ENCODE assay signal across 10 cellular contexts in the genomic region with DNA sequence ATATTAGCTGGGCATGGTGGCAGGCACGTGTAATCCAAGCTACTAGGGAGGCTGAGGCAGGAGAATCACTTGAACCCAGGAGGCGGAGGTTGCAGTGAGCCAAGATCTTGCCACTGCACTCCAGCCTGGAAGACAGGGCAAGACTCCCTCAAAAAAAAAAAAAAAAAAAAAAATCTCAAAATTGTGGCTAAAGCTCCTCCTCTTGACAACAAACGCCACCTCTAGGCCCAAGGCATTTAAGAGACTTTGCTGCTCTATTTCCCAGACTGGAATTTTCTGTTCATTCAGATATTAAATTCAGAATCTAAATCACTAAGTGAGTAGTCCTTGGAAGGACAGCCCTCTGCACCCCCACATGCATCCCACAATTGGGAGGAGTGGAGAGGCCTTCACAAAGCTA. TPM values are rescaled to one million over a fixed set of nuclear protein-coding genes. Genes with fewer than 3 reads are reported as not detected.
DNase-seq lines count a peak whose midpoint lies in the region; ATAC-seq and TF ChIP-seq lines count a peak whose summit lies in the region.
"Had no signal": no experiment of that assay in that cellular context is flagged by ENCODE, and none has a peak within 500 bp of the region (broad histone marks: within the 10 kb centered on the region; RNA-seq: fewer than 3 reads in every experiment).

No MANE protein-coding gene starts in this region.

- CTCF ChIA-PET in naive thymus-derived CD4-positive, alpha-beta T cell (lab: Charles Lee), result interaction anchor here (1.1 kb wide), 1 partner anchor 33 kb away, joined by 3 read pairs; the partner anchor contains the start of gene RBM25

- H3K4me2 ChIP-seq in Karpas-422 (ENCODE audit: low read depth, low read length, poor library complexity, severe bottlenecking), result peak overlapping the region; percentile 76

- peaks cover 26% of the 10 kb centered on the region for H3K36me3 Mint-ChIP-seq in CD4-positive, CD25-positive, alpha-beta regulatory T cell
- peaks cover 21% of the 10 kb centered on the region for H3K36me3 Mint-ChIP-seq in chondrocyte (ENCODE audit: low read depth)
- peaks cover 12 to 28% (median 23%) of the 10 kb centered on the region in 5 donors for H3K36me3 Mint-ChIP-seq in naive thymus-derived CD4-positive, alpha-beta T cell

- H3K4me1 Mint-ChIP-seq in CD4-positive, CD25-positive, alpha-beta regulatory T cell, result peaks cover 26 to 57% (median 42%) of the 10 kb centered on the region in 4 donors
- peaks cover 52% of the 10 kb centered on the region for H3K4me1 Mint-ChIP-seq in chondrocyte (ENCODE audit: low read depth)
- peaks cover 40 to 58% (median 52%) of the 10 kb centered on the region in 7 donors for H3K4me1 Mint-ChIP-seq in naive thymus-derived CD4-positive, alpha-beta T cell

- no peak for DNase-seq in CD4-positive, CD25-positive, alpha-beta regulatory T cell
- DNase-seq in Karpas-422 (peak; percentile 54), chondrocyte (ENCODE audit: low spot score) (no peak), NCI-H2107 (lab: John Stamatoyannopoulos, UW) (no peak), NCI-H1694 (lab: John Stamatoyannopoulos, UW) (no peak), NCI-H82 (lab: John Stamatoyannopoulos, UW) (no peak)
- no peak for DNase-seq in naive thymus-derived CD4-positive, alpha-beta T cell
- DNase-seq: activated CD4-positive, alpha-beta T cell treated with anti-CD3 and anti-CD28 coated beads, Interleukin-2, amount 50 U/mL, for 4 hours; NCI-H2171 had no signal

- H3K36me3 ChIP-seq in CD4-positive, CD25-positive, alpha-beta regulatory T cell (ENCODE audit: control insufficient read depth, insufficient read depth, low read length), result peaks cover 19% of the 10 kb centered on the region
- peaks cover 10% of the 10 kb centered on the region for H3K36me3 ChIP-seq in Karpas-422 (ENCODE audit: insufficient read depth, low read length)
- peaks cover 0 to 16% (median 0%) of the 10 kb centered on the region in 3 experiments for H3K36me3 ChIP-seq in naive thymus-derived CD4-positive, alpha-beta T cell (ENCODE audit: control insufficient read depth in 2 of 3, insufficient read depth in 3 of 3, low read length in 3 of 3)

- peak overlapping the region; percentile 78 to 94 (median 94) for H3K4me3 Mint-ChIP-seq in CD4-positive, CD25-positive, alpha-beta regulatory T cell
- peak overlapping the region; percentile 93 for H3K4me3 Mint-ChIP-seq in chondrocyte (ENCODE audit: unreplicated experiment)
- H3K4me3 Mint-ChIP-seq in naive thymus-derived CD4-positive, alpha-beta T cell, result peak overlapping the region; percentile 80 to 99 (median 94)

- POLR2A ChIA-PET in naive thymus-derived CD4-positive, alpha-beta T cell (lab: Charles Lee), result interaction anchor here (4.8 kb wide), 1 partner anchor 33 kb away, joined by 55 read pairs; the partner anchor contains the start of gene RBM25

- H3K9me3 Mint-ChIP-seq in CD4-positive, CD25-positive, alpha-beta regulatory T cell, result no peaks in the 10 kb centered on the region
- no peaks in the 10 kb centered on the region for H3K9me3 Mint-ChIP-seq in chondrocyte (ENCODE audit: low read depth)
- H3K9me3 Mint-ChIP-seq in naive thymus-derived CD4-positive, alpha-beta T cell, result peaks cover 0 to 3% (median 0%) of the 10 kb centered on the region in 11 donors

- no peaks in the 10 kb centered on the region for H4K20me1 ChIP-seq in Karpas-422 (ENCODE audit: insufficient read depth, low read depth, low read length)

- no peak overlapping the region for H2AFZ ChIP-seq in Karpas-422 (ENCODE audit: low read length)

- TF ChIP-seq CTCF in chondrocyte (IDR thresholded peaks at IDR 0.05), result no peak

- H3K27me3 Mint-ChIP-seq in CD4-positive, CD25-positive, alpha-beta regulatory T cell, result no peaks in the 10 kb centered on the region
- no peaks in the 10 kb centered on the region for H3K27me3 Mint-ChIP-seq in chondrocyte (ENCODE audit: low read depth)
- H3K27me3 Mint-ChIP-seq in naive thymus-derived CD4-positive, alpha-beta T cell, result no peaks in the 10 kb centered on the region

- H3K27ac Mint-ChIP-seq in CD4-positive, CD25-positive, alpha-beta regulatory T cell, result no peak overlapping the region
- H3K27ac Mint-ChIP-seq in chondrocyte (ENCODE audit: unreplicated experiment), result peak overlapping the region; percentile 90
- peak overlapping the region in 1 of 9 donors; percentile 24 for H3K27ac Mint-ChIP-seq in naive thymus-derived CD4-positive, alpha-beta T cell

- no peaks in the 10 kb centered on the region for H3K9me2 ChIP-seq in Karpas-422 (replicated peaks; ENCODE audit: insufficient read depth, low read length)

- H3K79me2 ChIP-seq in Karpas-422 (ENCODE audit: low read length), result peaks cover 43% of the 10 kb centered on the region

- H3K9ac ChIP-seq in Karpas-422 (ENCODE audit: low read length), result peak overlapping the region; percentile 74

- peaks cover 33% of the 10 kb centered on the region for H3K4me1 ChIP-seq in CD4-positive, CD25-positive, alpha-beta regulatory T cell (ENCODE audit: control insufficient read depth, insufficient read depth, low read length, poor library complexity, severe bottlenecking)
- H3K4me1 ChIP-seq in Karpas-422 (ENCODE audit: low read length), result peaks cover 26% of the 10 kb centered on the region
- H3K4me1 ChIP-seq in naive thymus-derived CD4-positive, alpha-beta T cell (ENCODE audit: control insufficient read depth in 2 of 2, insufficient read depth in 2 of 2, low read length in 2 of 2), result peaks cover 11 to 14% of the 10 kb centered on the region in 2 donors

- no peaks in the 10 kb centered on the region for H3K27me3 ChIP-seq in CD4-positive, CD25-positive, alpha-beta regulatory T cell (ENCODE audit: control insufficient read depth, insufficient read depth, low read length)
- H3K27me3 ChIP-seq in Karpas-422 (ENCODE audit: low read length), result no peaks in the 10 kb centered on the region
- no peaks in the 10 kb centered on the region for H3K27me3 ChIP-seq in naive thymus-derived CD4-positive, alpha-beta T cell (ENCODE audit: control insufficient read depth in 2 of 2, insufficient read depth in 2 of 2, low read length in 2 of 2)

- intact Hi-C loops in naive thymus-derived CD4-positive, alpha-beta T cell (cut with micrococcal nuclease), result loop anchor here in 1 of 2 donors (5.0 kb wide), 1 partner anchor 1737 kb away; the partner anchor contains the start of gene YLPM1

- H3K27ac ChIP-seq in CD4-positive, CD25-positive, alpha-beta regulatory T cell (ENCODE audit: insufficient read depth, low read length, poor library complexity, severe bottlenecking), result no peak overlapping the region
- no peak overlapping the region for H3K27ac ChIP-seq in Karpas-422 (ENCODE audit: low read length)
- H3K27ac ChIP-seq in naive thymus-derived CD4-positive, alpha-beta T cell (ENCODE audit: low read depth, low read length), result no peak overlapping the region

- no peaks in the 10 kb centered on the region for H3K9me3 ChIP-seq in CD4-positive, CD25-positive, alpha-beta regulatory T cell (ENCODE audit: control insufficient read depth in 2 of 2, low read length in 2 of 2)
- no peaks in the 10 kb centered on the region for H3K9me3 ChIP-seq in Karpas-422 (ENCODE audit: low read length)
- H3K9me3 ChIP-seq in naive thymus-derived CD4-positive, alpha-beta T cell (ENCODE audit: control insufficient read depth in 2 of 3, low read length in 3 of 3), result no peaks in the 10 kb centered on the region

- no peak for ATAC-seq in CD4-positive, CD25-positive, alpha-beta regulatory T cell (ENCODE audit: low read depth in 2 of 2)
- no peak for ATAC-seq in naive thymus-derived CD4-positive, alpha-beta T cell
- no peak for ATAC-seq in GM19452 (IDR thresholded peaks at IDR 0.05; ENCODE audit: unreplicated experiment)

- H3K4me3 ChIP-seq in CD4-positive, CD25-positive, alpha-beta regulatory T cell (ENCODE audit: low read depth, low read length), result no peak overlapping the region
- H3K4me3 ChIP-seq in Karpas-422 (ENCODE audit: low read length), result peak overlapping the region; percentile 94
- no peak overlapping the region for H3K4me3 ChIP-seq in naive thymus-derived CD4-positive, alpha-beta T cell (ENCODE audit: low read length)

RNA-seq across cellular contexts. Expression of gene ZFYVE1, which starts 1.4 kb away (rescaled TPM):
- total RNA-seq in CD4-positive, CD25-positive, alpha-beta regulatory T cell, result 22.8 TPM
- polyA plus RNA-seq in CD4-positive, CD25-positive, alpha-beta regulatory T cell, result 1 to 10 TPM; 4.1 to 6.1 (median 5.7) TPM
- total RNA-seq in Karpas-422 (2014; rRNA removed; shearing (Covaris generic); ENCODE audit: low replicate concordance), result 9.1 and 10.8 TPM in 2 replicates
- total RNA-seq in chondrocyte, result 26.4 to 27.6 TPM (median 26.9 TPM) in 3 replicates
- total RNA-seq in naive thymus-derived CD4-positive, alpha-beta T cell, result 10 to 100 TPM; 15.3 to 24.8 (median 19.1) TPM
- 1 to 10 TPM; 6.1 to 6.4 TPM for polyA plus RNA-seq in naive thymus-derived CD4-positive, alpha-beta T cell

RNA-seq across cellular contexts. Expression of gene RBM25, which starts 32.8 kb away (rescaled TPM):
- total RNA-seq in CD4-positive, CD25-positive, alpha-beta regulatory T cell, result 157 TPM
- 10 to 100 TPM; 33.0 to 41.8 (median 37.6) TPM for polyA plus RNA-seq in CD4-positive, CD25-positive, alpha-beta regulatory T cell
- 89.0 and 129 TPM in 2 replicates for total RNA-seq in Karpas-422 (2014; rRNA removed; shearing (Covaris generic); ENCODE audit: low replicate concordance)
- 51.0 to 73.7 TPM (median 53.2 TPM) in 3 replicates for total RNA-seq in chondrocyte
- total RNA-seq in naive thymus-derived CD4-positive, alpha-beta T cell, result 100 to 1,000 TPM; 111 to 168 (median 146) TPM
- polyA plus RNA-seq in naive thymus-derived CD4-positive, alpha-beta T cell, result 10 to 100 TPM; 43.0 to 76.6 TPM
